Comparison of ENCODE assay signal across 7 cellular contexts in genomic region chr1:61376151-61376550, GRCh38.
"Had no signal": no experiment of that assay in that cellular context is flagged by ENCODE, and none has a peak within 500 bp of the region (broad histone marks: within the 10 kb centered on the region; RNA-seq: fewer than 3 reads in every experiment).

No MANE protein-coding gene starts in this region.

- H3K4me3 ChIP-seq: K562 had no signal

- H3K27ac Mint-ChIP-seq: IgD-negative memory B cell had no signal

- H3K36me3 Mint-ChIP-seq: IgD-negative memory B cell had no signal

- H3K27ac ChIP-seq: HL-60 had no signal

- H3K9me3 Mint-ChIP-seq: IgD-negative memory B cell had no signal

- ATAC-seq: HepG2, K562 had no signal

- DNase-seq: IMR-90, KBM-7, KG1 had no signal

- H3K4me3 Mint-ChIP-seq: IgD-negative memory B cell had no signal

- H3K4me1 Mint-ChIP-seq: IgD-negative memory B cell had no signal
